Comparison of ENCODE assay signal across 9 cellular contexts in the genomic region with DNA sequence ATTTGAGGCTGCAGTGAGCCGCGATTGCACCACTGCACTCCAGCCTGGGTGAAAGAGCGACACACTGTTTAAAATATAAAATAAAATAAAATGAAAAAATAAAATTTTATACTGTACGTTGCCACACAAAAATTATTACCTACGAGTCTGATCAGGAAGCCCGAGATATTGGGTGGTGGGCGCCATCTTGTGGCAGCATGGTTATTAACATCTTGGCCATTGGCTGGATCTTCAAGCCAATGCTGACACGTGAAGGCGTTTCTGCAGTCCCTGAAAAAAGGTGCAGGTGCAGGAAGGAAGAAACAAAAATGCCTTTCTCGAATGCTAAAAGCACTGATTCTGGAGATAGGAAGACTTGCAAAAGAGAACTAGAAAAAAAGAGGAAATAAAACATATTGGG. TPM values are rescaled to one million over a fixed set of nuclear protein-coding genes. Genes with fewer than 3 reads are reported as not detected.
DNase-seq lines count a peak whose midpoint lies in the region; ATAC-seq, FAIRE-seq and TF ChIP-seq lines count a peak whose summit lies in the region.
"Had no signal": no experiment of that assay in that cellular context is flagged by ENCODE, and none has a peak within 500 bp of the region (broad histone marks: within the 10 kb centered on the region; RNA-seq: fewer than 3 reads in every experiment).

No MANE protein-coding gene starts in this region.

- intact Hi-C loops in left lung (cut with DNase I), result no loop called here

- FAIRE-seq in A549 (lab: Jason Lieb, UNC), result peak; percentile 86

- 3% methylated on average over 10 of the region's 10 CpGs for WGBS in A549 (ENCODE audit: missing lambda C conversion rate)

- H3K9me3 ChIP-seq in A549 (no peaks in the 10 kb centered on the region), left lung (no peaks in the 10 kb centered on the region)

- peak; percentile 66 to 68 for TF ChIP-seq RAD21 in A549 (conservative IDR thresholded peaks at IDR 0.05 in 1 of 2, IDR thresholded peaks at IDR 0.05 in 1 of 2)

- no peaks in the 10 kb centered on the region for H3K27me3 ChIP-seq in left lung

- no peak for TF ChIP-seq POLR2A in A549 (IDR thresholded peaks at IDR 0.05; ENCODE audit: low read length)

- no peaks in the 10 kb centered on the region for H3K36me3 ChIP-seq in left lung

- CTCF ChIA-PET in A549 (lab: Yijun Ruan, JAX), result interaction anchor here (0.7 to 1.8 kb wide), 6 partner anchors 15 to 200 kb away, joined by 3 to 9 read pairs (median 4); no protein-coding TSS in a partner anchor

- no peak for TF ChIP-seq EP300 in A549 (IDR thresholded peaks at IDR 0.05)

- DNase-seq in A549 (ENCODE audit: low read depth in 1 of 2, low spot score in 1 of 2) (peak; percentile 61 to 69), GM13977 (ENCODE audit: low spot score) (peak; percentile 80), NCI-H1105 treated with DMSO at 0.1 percent for 48 hours (lab: John Stamatoyannopoulos, UW) (peak; percentile 23), caudate nucleus (lab: John Stamatoyannopoulos, UW) (peak in 38 of 61 donors; percentile 0 to 50 (median 8)), left lung (peak; percentile 34 to 58)
- DNase-seq in activated CD4-positive, CD25-positive, alpha-beta regulatory T cell treated with anti-CD3 and anti-CD28 coated beads, Interleukin-2, amount 50 U/mL, for 16 hours (ENCODE audit: low read depth, low spot score), result peak; percentile 20
- peak; percentile 22 to 35 (median 35) for DNase-seq in stimulated activated CD4-positive, alpha-beta T cell treated with anti-CD3 and anti-CD28 coated beads, TNF-alpha, amount 100 ng/mL, for 4 hours (ENCODE audit: low read depth in 3 of 3)

- peak overlapping the region in 1 of 2 experiments; percentile 75; a peak in 3 of 6 replicates for H3K27ac ChIP-seq in A549
- H3K27ac ChIP-seq in caudate nucleus (ENCODE audit: low read depth, low read length), result no peak overlapping the region
- no peak overlapping the region for H3K27ac ChIP-seq in left lung
- H3K27ac ChIP-seq: skin epidermis had no signal

- no peaks in the 10 kb centered on the region for H3K4me1 ChIP-seq in A549
- peaks cover 0 to 9% of the 10 kb centered on the region in 2 donors for H3K4me1 ChIP-seq in left lung

- in situ Hi-C loops in GM13977 (cut with MboI; ENCODE audit: low pct_unique_long_range_greater_than_20kb, low sequenced_read_pairs, unreplicated experiment), result no loop called here

- TF ChIP-seq CTCF in A549 (IDR thresholded peaks at IDR 0.05), result peak; percentile 70
- peak; percentile 84 for TF ChIP-seq CTCF in GM13977 (IDR thresholded peaks at IDR 0.05; ENCODE audit: extremely low read depth, insufficient read depth, missing control alignments)
- peak; percentile 60 to 63 for TF ChIP-seq CTCF in left lung (IDR thresholded peaks at IDR 0.05)

- no peak overlapping the region for H3K4me3 ChIP-seq in A549
- no peak overlapping the region for H3K4me3 ChIP-seq in left lung
- H3K4me3 ChIP-seq: skin epidermis had no signal

- H3K4me2 ChIP-seq in A549, result peak overlapping the region; percentile 65

- ATAC-seq in A549, result peak; percentile 73 to 79; a peak in 4 of 6 replicates
- peak; percentile 83 for ATAC-seq in left lung
- ATAC-seq in GM18907 (IDR thresholded peaks at IDR 0.05; ENCODE audit: unreplicated experiment), result no peak

- POLR2A ChIA-PET in A549 (lab: Yijun Ruan, JAX), result no interaction called here

TF ChIP-seq in A549, 52 proteins besides CTCF, POLR2A, EP300 and RAD21:
- no peak for TF ChIP-seq KDM5A (IDR thresholded peaks at IDR 0.05)
- TF ChIP-seq NPAS2 (CRISPR knock-in tag; IDR thresholded peaks at IDR 0.05; ENCODE audit: borderline replicate concordance), result no peak
- TF ChIP-seq, protein P1, sequence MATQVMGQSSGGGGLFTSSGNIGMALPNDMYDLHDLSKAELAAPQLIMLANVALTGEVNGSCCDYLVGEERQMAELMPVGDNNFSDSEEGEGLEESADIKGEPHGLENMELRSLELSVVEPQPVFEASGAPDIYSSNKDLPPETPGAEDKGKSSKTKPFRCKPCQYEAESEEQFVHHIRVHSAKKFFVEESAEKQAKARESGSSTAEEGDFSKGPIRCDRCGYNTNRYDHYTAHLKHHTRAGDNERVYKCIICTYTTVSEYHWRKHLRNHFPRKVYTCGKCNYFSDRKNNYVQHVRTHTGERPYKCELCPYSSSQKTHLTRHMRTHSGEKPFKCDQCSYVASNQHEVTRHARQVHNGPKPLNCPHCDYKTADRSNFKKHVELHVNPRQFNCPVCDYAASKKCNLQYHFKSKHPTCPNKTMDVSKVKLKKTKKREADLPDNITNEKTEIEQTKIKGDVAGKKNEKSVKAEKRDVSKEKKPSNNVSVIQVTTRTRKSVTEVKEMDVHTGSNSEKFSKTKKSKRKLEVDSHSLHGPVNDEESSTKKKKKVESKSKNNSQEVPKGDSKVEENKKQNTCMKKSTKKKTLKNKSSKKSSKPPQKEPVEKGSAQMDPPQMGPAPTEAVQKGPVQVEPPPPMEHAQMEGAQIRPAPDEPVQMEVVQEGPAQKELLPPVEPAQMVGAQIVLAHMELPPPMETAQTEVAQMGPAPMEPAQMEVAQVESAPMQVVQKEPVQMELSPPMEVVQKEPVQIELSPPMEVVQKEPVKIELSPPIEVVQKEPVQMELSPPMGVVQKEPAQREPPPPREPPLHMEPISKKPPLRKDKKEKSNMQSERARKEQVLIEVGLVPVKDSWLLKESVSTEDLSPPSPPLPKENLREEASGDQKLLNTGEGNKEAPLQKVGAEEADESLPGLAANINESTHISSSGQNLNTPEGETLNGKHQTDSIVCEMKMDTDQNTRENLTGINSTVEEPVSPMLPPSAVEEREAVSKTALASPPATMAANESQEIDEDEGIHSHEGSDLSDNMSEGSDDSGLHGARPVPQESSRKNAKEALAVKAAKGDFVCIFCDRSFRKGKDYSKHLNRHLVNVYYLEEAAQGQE (IDR thresholded peaks at IDR 0.05), result no peak
- TF ChIP-seq, protein P2, sequence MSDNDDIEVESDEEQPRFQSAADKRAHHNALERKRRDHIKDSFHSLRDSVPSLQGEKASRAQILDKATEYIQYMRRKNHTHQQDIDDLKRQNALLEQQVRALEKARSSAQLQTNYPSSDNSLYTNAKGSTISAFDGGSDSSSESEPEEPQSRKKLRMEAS (IDR thresholded peaks at IDR 0.05), result peak; percentile 62
- TF ChIP-seq BHLHE40 (IDR thresholded peaks at IDR 0.05; ENCODE audit: low read depth, low read length), result no peak
- peak; percentile 55 for TF ChIP-seq SMC3 (IDR thresholded peaks at IDR 0.05)
TF ChIP-seq in A549: peak in this region for 2.

RNA-seq across cellular contexts. Expression of a gene that starts 4.9 kb away (rescaled TPM):
- not detected in 2 replicates for polyA plus RNA-seq in A549 (2011; rRNA removed)
- not detected in 2 replicates for polyA plus RNA-seq in A549 (2012; cell fraction: cytosol; rRNA removed)
- polyA plus RNA-seq in A549 (2012; cell fraction: nucleus; rRNA removed), result not detected in 2 replicates
- polyA plus RNA-seq in A549 (2017; fragmentation: RNase III; extraction: RNeasy Plus Mini Kit Qiagen cat#74134 plus additional on column Dnase treatment), result not detected in 3 replicates
- polyA minus RNA-seq in A549 (2011; rRNA and poly(A)+ RNA removed), result not detected in 2 replicates
- 10 to 100 TPM in 1 of 2 donors, 1 to 10 TPM in 1; 5.7 to 24.6 TPM for total RNA-seq in left lung

RNA-seq across cellular contexts. Expression of a gene that starts 34.6 kb away (rescaled TPM):
- polyA plus RNA-seq in A549 (2011; rRNA removed) (not detected in 2 replicates), A549 (2017; fragmentation: RNase III; extraction: RNeasy Plus Mini Kit Qiagen cat#74134 plus additional on column Dnase treatment) (not detected in 3 replicates)
- polyA plus RNA-seq in A549 (2012; cell fraction: cytosol; rRNA removed), result not detected in 2 replicates
- not detected in 2 replicates for polyA plus RNA-seq in A549 (2012; cell fraction: nucleus; rRNA removed)
- not detected in 2 replicates for polyA minus RNA-seq in A549 (2011; rRNA and poly(A)+ RNA removed)
- total RNA-seq in left lung, result 1 to 10 TPM; 3.1 to 3.4 TPM

Comparison
In these comparisons a context has a peak if more than half of its experiments do, and no peak if none do; other contexts are left out.
1. DNase-seq: peak in every context shown above with its lines; median percentile 80 in GM13977; 65 in A549; 46 in left lung; 35 in stimulated activated CD4-positive, alpha-beta T cell treated with anti-CD3 and anti-CD28 coated beads, TNF-alpha, amount 100 ng/mL, for 4 hours; 23 in NCI-H1105 treated with DMSO at 0.1 percent for 48 hours; 20 in activated CD4-positive, CD25-positive, alpha-beta regulatory T cell treated with anti-CD3 and anti-CD28 coated beads, Interleukin-2, amount 50 U/mL, for 16 hours; 8 in caudate nucleus.